Comparison of ENCODE assay signal across 10 cellular contexts in genomic region chr17:15351925-15352324, GRCh38. TPM values are rescaled to one million over a fixed set of nuclear protein-coding genes. Genes with fewer than 3 reads are reported as not detected.
DNase-seq lines count a peak whose midpoint lies in the region; TF ChIP-seq lines count a peak whose summit lies in the region.
"Had no signal": no experiment of that assay in that cellular context is flagged by ENCODE, and none has a peak within 500 bp of the region (broad histone marks: within the 10 kb centered on the region; RNA-seq: fewer than 3 reads in every experiment).

No MANE protein-coding gene starts in this region.

- WGBS in esophagus squamous epithelium, 2 donors = 18 to 33% methylated on average over 3 of the region's 3 CpGs

- H3K79me2 ChIP-seq in ACC112 (ENCODE audit: control insufficient read depth, insufficient read depth, low read length, unreplicated experiment) = no peaks in the 10 kb centered on the region

- H3K27me3 ChIP-seq in ACC112 (ENCODE audit: insufficient read depth, low read length) (no peaks in the 10 kb centered on the region), esophagus squamous epithelium (peaks cover 0 to 5% (median 0%) of the 10 kb centered on the region in 4 donors)

- intact Hi-C loops in esophagus squamous epithelium (cut with DNase I) = no loop called here

- H3K4me3 ChIP-seq in ACC112 (ENCODE audit: low read depth, low read length) (no peak overlapping the region), NB4 (ENCODE audit: low read depth, low read length) (no peak overlapping the region), esophagus squamous epithelium (no peak overlapping the region)

- no peak for TF ChIP-seq CTCF in NB4 (IDR thresholded peaks at IDR 0.05; ENCODE audit: low read depth, low read length)
- no peak for TF ChIP-seq CTCF in esophagus squamous epithelium (IDR thresholded peaks at IDR 0.05)

- DNase-seq in NB4 (ENCODE audit: low read depth) = peak; percentile 37
- DNase-seq in esophagus squamous epithelium (lab: John Stamatoyannopoulos, UW) = no peak
- peak; percentile 42 for DNase-seq in myocyte (ENCODE audit: low read depth)
- DNase-seq in NCI-H1436 (lab: John Stamatoyannopoulos, UW) = no peak
- DNase-seq in SHP77 (lab: John Stamatoyannopoulos, UW) = no peak
- no peak for DNase-seq in dermis blood vessel endothelial cell
- no peak for DNase-seq in T1000 (lab: John Stamatoyannopoulos, UW)
- DNase-seq: T-cell had no signal

- no peaks in the 10 kb centered on the region for H3K36me3 ChIP-seq in ACC112 (ENCODE audit: insufficient read depth, low read length)
- H3K36me3 ChIP-seq in esophagus squamous epithelium = no peaks in the 10 kb centered on the region

- H3K27ac ChIP-seq in ACC112 (ENCODE audit: low read depth, low read length) (peak overlapping the region; percentile 19; the same call in 1 of the 2 replicates), esophagus squamous epithelium (peak overlapping the region; percentile 34 to 85 (median 75))

- no peaks in the 10 kb centered on the region for H3K9me3 ChIP-seq in esophagus squamous epithelium

- H3K4me1 ChIP-seq in ACC112 (ENCODE audit: control insufficient read depth, insufficient read depth, low read length, unreplicated experiment) = peaks cover 29% of the 10 kb centered on the region
- peaks cover 11 to 28% (median 14%) of the 10 kb centered on the region in 3 donors for H3K4me1 ChIP-seq in esophagus squamous epithelium

- no peak for TF ChIP-seq POLR2A in NB4 (IDR thresholded peaks at IDR 0.05; ENCODE audit: extremely low read depth, insufficient read length)
- no peak for TF ChIP-seq POLR2A in esophagus squamous epithelium (IDR thresholded peaks at IDR 0.05)

- H2AFZ ChIP-seq in ACC112 (ENCODE audit: low read length, unreplicated experiment) = no peak overlapping the region

RNA-seq across cellular contexts. Expression of gene TEKT3, which starts 10.5 kb away (rescaled TPM):
- total RNA-seq in esophagus squamous epithelium = under 1 TPM in 1 of 4 donors, not detected in 3; 0.83 TPM
- total RNA-seq in myocyte = not detected in 2 replicates
- polyA plus RNA-seq in myocyte (2012) = 0.68 TPM
- total RNA-seq in dermis blood vessel endothelial cell = not detected in 2 replicates
- total RNA-seq: kidney epithelial cell had no signal

Comparison
In these comparisons a context has a peak if more than half of its experiments do, and no peak if none do; other contexts are left out.
1. DNase-seq: peak in NB4 (single experiment) and myocyte (single experiment); none in esophagus squamous epithelium (single experiment), NCI-H1436 (single experiment), SHP77 (0 of 2), dermis blood vessel endothelial cell (single experiment) and T1000 (single experiment).